1 cellular context compared by ENCODE assay signal in genomic region chr9:92295240-92295790, GRCh38.
TF ChIP-seq lines count a peak whose summit lies in the region.

No MANE protein-coding gene starts in this region.

TF ChIP-seq in IMR-90, 13 proteins besides CTCF, POLR2A, EP300 and RAD21:
- TF ChIP-seq MAFK (IDR thresholded peaks at IDR 0.05; ENCODE audit: low read depth, low read length) (no peak), BHLHE40 (IDR thresholded peaks at IDR 0.05; ENCODE audit: low read depth, low read length) (no peak)
